In genomic region chr2:25674003-25674362, GRCh38 we compare ENCODE assay signal across 8 cellular contexts. TPM values are rescaled to one million over a fixed set of nuclear protein-coding genes. Genes with fewer than 3 reads are reported as not detected.
DNase-seq lines count a peak whose midpoint lies in the region; ATAC-seq and TF ChIP-seq lines count a peak whose summit lies in the region.

No MANE protein-coding gene starts in this region.

- H3K36me3 Mint-ChIP-seq in nephron (ENCODE audit: low read depth) = no peaks in the 10 kb centered on the region

- peak overlapping the region; percentile 70 to 75 for H3K9ac ChIP-seq in colonic mucosa (ENCODE audit: low read depth in 2 of 2, low read length in 2 of 2)

- H3K4me3 Mint-ChIP-seq in nephron = peak overlapping the region; percentile 78 to 84 (median 82)

- H3K4me3 ChIP-seq in Jurkat, Clone E6-1 (ENCODE audit: low read length) = peak overlapping the region; percentile 56
- peak overlapping the region; percentile 34 for H3K4me3 ChIP-seq in colonic mucosa

- H3K27me3 ChIP-seq in colonic mucosa = no peaks in the 10 kb centered on the region

- H3K27ac ChIP-seq in colonic mucosa = peak overlapping the region; percentile 48

- H3K9me3 Mint-ChIP-seq in nephron = peaks cover 4% of the 10 kb centered on the region

- DNase-seq in Ammon's horn (ENCODE audit: low spot score) (peak; percentile 51), colonic mucosa (no peak), GM13977 (ENCODE audit: low spot score) (no peak), NCI-H1417 (lab: John Stamatoyannopoulos, UW) (no peak), DMS153 (lab: John Stamatoyannopoulos, UW) (no peak)
- no peak for DNase-seq in Jurkat, Clone E6-1 (ENCODE audit: low read depth, low spot score)

- TF ChIP-seq CTCF in colonic mucosa (IDR thresholded peaks at IDR 0.05) = no peak
- no peak for TF ChIP-seq CTCF in nephron (IDR thresholded peaks at IDR 0.05; ENCODE audit: unreplicated experiment in 3 of 3)
- TF ChIP-seq CTCF in GM13977 (IDR thresholded peaks at IDR 0.05; ENCODE audit: extremely low read depth, insufficient read depth, missing control alignments) = no peak

- H3K4me1 ChIP-seq in colonic mucosa = peaks cover 4% of the 10 kb centered on the region

- intact Hi-C loops in colonic mucosa (cut with DNase I) = no loop called here

- peaks cover 5% of the 10 kb centered on the region for H3K4me1 Mint-ChIP-seq in nephron

- peaks cover 23% of the 10 kb centered on the region for H3K27me3 Mint-ChIP-seq in nephron (ENCODE audit: low read depth)

- H3K9me3 ChIP-seq in colonic mucosa = no peaks in the 10 kb centered on the region

- H3K27ac Mint-ChIP-seq in nephron = peak overlapping the region in 1 of 3 experiments; percentile 74

- H3K36me3 ChIP-seq in colonic mucosa = no peaks in the 10 kb centered on the region

- no peak for ATAC-seq in GM19035 (IDR thresholded peaks at IDR 0.05; ENCODE audit: unreplicated experiment)

- in situ Hi-C loops in GM13977 (cut with MboI; ENCODE audit: low pct_unique_long_range_greater_than_20kb, low sequenced_read_pairs, unreplicated experiment) = no loop called here

RNA-seq across cellular contexts. Expression of gene DTNB, which starts 0.6 kb away (rescaled TPM):
- 19.5 TPM for polyA plus RNA-seq in Jurkat, Clone E6-1 (2012; ENCODE audit: insufficient read depth, insufficient read length)
- 1 to 10 TPM; 5.2 to 9.3 TPM for total RNA-seq in colonic mucosa
